ENCODE assay signal across 22 cellular contexts in the genomic region with DNA sequence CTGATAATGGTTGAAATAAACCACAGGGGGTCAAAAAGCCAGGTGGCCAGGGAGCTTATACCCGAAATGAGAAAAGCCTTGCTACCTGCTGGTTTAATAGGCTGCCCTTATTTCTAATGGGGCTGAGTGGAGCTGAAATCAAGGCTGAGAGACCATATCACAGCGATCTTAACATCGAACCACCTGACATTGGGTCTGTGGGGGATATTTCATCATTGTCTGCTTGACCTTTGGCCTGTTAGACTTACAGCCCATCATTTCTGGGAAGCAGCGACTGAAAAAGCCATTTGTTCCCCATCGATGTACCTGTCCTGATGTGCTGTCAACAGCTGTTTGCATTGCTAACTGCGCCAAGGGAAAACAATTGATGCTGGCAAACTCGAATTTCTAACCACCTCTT.
DNase-seq lines count a peak whose midpoint lies in the region; ATAC-seq and TF ChIP-seq lines count a peak whose summit lies in the region.
"Had no signal": no experiment of that assay in that cellular context is flagged by ENCODE, and none has a peak within 500 bp of the region (broad histone marks: within the 10 kb centered on the region; RNA-seq: fewer than 3 reads in every experiment).

No MANE protein-coding gene starts in this region.

- H3K36me3 Mint-ChIP-seq in GM23338 (ENCODE audit: low read depth) = no peaks in the 10 kb centered on the region

- no peak overlapping the region for H3K27ac ChIP-seq in GM23338 (ENCODE audit: low read depth)
- no peak overlapping the region for H3K27ac ChIP-seq in lower lobe of right lung
- H3K27ac ChIP-seq: BLaER1 treated with 17β-estradiol and CSF1 and Interleukin-3, amounts not matched to agents 10 nM and 100 nM; gastroesophageal sphincter; left lung; testis had no signal

- H3K27me3 ChIP-seq in GM23338 (ENCODE audit: insufficient read depth) = no peaks in the 10 kb centered on the region
- H3K27me3 ChIP-seq in endocrine pancreas (ENCODE audit: control insufficient read depth, insufficient read depth, low read length) = no peaks in the 10 kb centered on the region
- no peaks in the 10 kb centered on the region for H3K27me3 ChIP-seq in lower lobe of right lung (ENCODE audit: low read depth)
- H3K27me3 ChIP-seq: BLaER1 treated with 17β-estradiol and CSF1 and Interleukin-3, amounts not matched to agents 10 nM and 100 nM; gastroesophageal sphincter; left lung; testis had no signal

- H3K4me3 ChIP-seq in GM23338 (peak overlapping the region; percentile 14), endocrine pancreas (ENCODE audit: control insufficient read depth, insufficient read depth, low read length) (peak overlapping the region; percentile 48), lower lobe of right lung (no peak overlapping the region)
- H3K4me3 ChIP-seq: BLaER1 treated with 17β-estradiol and CSF1 and Interleukin-3, amounts not matched to agents 10 nM and 100 nM; gastroesophageal sphincter; GM12878; left lung; testis had no signal

- no peak overlapping the region for H3K27ac Mint-ChIP-seq in GM23338
- H3K27ac Mint-ChIP-seq: activated CD8-positive, alpha-beta T cell treated with anti-CD3 and anti-CD28 coated beads for 36 hours had no signal

- peak; percentile 37 for ATAC-seq in GM23338
- no peak for ATAC-seq in lower lobe of right lung
- ATAC-seq: activated CD8-positive, alpha-beta T cell treated with anti-CD3 and anti-CD28 coated beads for 36 hours; gastroesophageal sphincter; GM12878; HepG2; left lung had no signal

- peaks cover 36% of the 10 kb centered on the region for H3K4me1 Mint-ChIP-seq in GM23338

- H3K9me2 ChIP-seq in GM23338 (ENCODE audit: insufficient read depth) = peaks cover 23% of the 10 kb centered on the region

- H3K4me2 ChIP-seq in GM23338 = peak overlapping the region; percentile 73
- H3K4me2 ChIP-seq: BLaER1 treated with 17β-estradiol and CSF1 and Interleukin-3, amounts not matched to agents 10 nM and 100 nM had no signal

- no peaks in the 10 kb centered on the region for H3K36me3 ChIP-seq in GM23338 (ENCODE audit: insufficient read depth)
- H3K36me3 ChIP-seq in endocrine pancreas (ENCODE audit: control insufficient read depth, insufficient read depth, low read length) = no peaks in the 10 kb centered on the region
- H3K36me3 ChIP-seq in lower lobe of right lung = no peaks in the 10 kb centered on the region
- H3K36me3 ChIP-seq: BLaER1 treated with 17β-estradiol and CSF1 and Interleukin-3, amounts not matched to agents 10 nM and 100 nM; gastroesophageal sphincter; left lung had no signal

- no peaks in the 10 kb centered on the region for H3K79me2 ChIP-seq in GM23338 (replicated peaks; ENCODE audit: insufficient read depth)

- no peak overlapping the region for H3K9ac ChIP-seq in endocrine pancreas (ENCODE audit: control insufficient read depth, insufficient read depth, low read length)
- H3K9ac ChIP-seq: BLaER1 treated with 17β-estradiol and CSF1 and Interleukin-3, amounts not matched to agents 10 nM and 100 nM had no signal

- no peaks in the 10 kb centered on the region for H3F3A ChIP-seq in GM23338 (replicated peaks; ENCODE audit: low read depth)

- H3K4me1 ChIP-seq in GM23338 (ENCODE audit: insufficient read depth) (peaks cover 33% of the 10 kb centered on the region), endocrine pancreas (ENCODE audit: control insufficient read depth, insufficient read depth, low read length) (peaks cover 6% of the 10 kb centered on the region), lower lobe of right lung (no peaks in the 10 kb centered on the region)
- H3K4me1 ChIP-seq: BLaER1 treated with 17β-estradiol and CSF1 and Interleukin-3, amounts not matched to agents 10 nM and 100 nM; left lung had no signal

- DNase-seq in DMS153 (lab: John Stamatoyannopoulos, UW) (peak; percentile 78), GM23338 (ENCODE audit: low spot score) (peak; percentile 39), NCI-H1930 (lab: John Stamatoyannopoulos, UW) (peak; percentile 81 to 94), NOMO-1 treated with dmso at 0.1 percent for 144 hours (lab: John Stamatoyannopoulos, UW; ENCODE audit: unreplicated experiment) (no peak), lower lobe of right lung (no peak), DMS 273 (lab: John Stamatoyannopoulos, UW; ENCODE audit: unreplicated experiment) (no peak)
- DNase-seq: activated CD8-positive, alpha-beta T cell treated with anti-CD3 and anti-CD28 coated beads for 36 hours; activated gamma-delta T cell treated with Interleukin-2 at 50 U/mL for 16 hours; activated T-cell treated with anti-CD3 and anti-CD28 coated beads for 4 hours; cerebellar nuclear complex; Kasumi-1; left lung; NCI-H82; OCI-M1; stimulated activated naive CD4-positive, alpha-beta T cell treated with Interleukin-2 at 50 U/mL for 16 hours; T-helper 2 cell had no signal

- no peaks in the 10 kb centered on the region for H4K20me1 ChIP-seq in GM23338 (replicated peaks; ENCODE audit: insufficient read depth)
- H4K20me1 ChIP-seq: BLaER1 treated with 17β-estradiol and CSF1 and Interleukin-3, amounts not matched to agents 10 nM and 100 nM had no signal

- TF ChIP-seq CTCF in GM23338 (conservative IDR thresholded peaks at IDR 0.05; ENCODE audit: low read depth in 2 of 2) (no peak), lower lobe of right lung (IDR thresholded peaks at IDR 0.05) (no peak)

- no peak overlapping the region for H3K4me3 Mint-ChIP-seq in GM23338
- H3K4me3 Mint-ChIP-seq: activated CD8-positive, alpha-beta T cell treated with anti-CD3 and anti-CD28 coated beads for 36 hours had no signal

- intact Hi-C loops in lower lobe of right lung (cut with DNase I) = no loop called here

- no peaks in the 10 kb centered on the region for H3K9me3 Mint-ChIP-seq in GM23338
- H3K9me3 Mint-ChIP-seq: activated CD8-positive, alpha-beta T cell treated with anti-CD3 and anti-CD28 coated beads for 36 hours had no signal

- H2AFZ ChIP-seq in GM23338 = no peak overlapping the region

- H3K27me3 Mint-ChIP-seq in GM23338 (ENCODE audit: insufficient read depth, low read depth, poor library complexity) = no peaks in the 10 kb centered on the region

- H3K9me3 ChIP-seq in endocrine pancreas (ENCODE audit: control insufficient read depth, low read length) (no peaks in the 10 kb centered on the region), lower lobe of right lung (no peaks in the 10 kb centered on the region)
- H3K9me3 ChIP-seq: gastroesophageal sphincter, left lung, testis had no signal

TF ChIP-seq in GM23338, 12 proteins besides CTCF, POLR2A, EP300 and RAD21 (continues in another document):
- TF ChIP-seq, protein P1, sequence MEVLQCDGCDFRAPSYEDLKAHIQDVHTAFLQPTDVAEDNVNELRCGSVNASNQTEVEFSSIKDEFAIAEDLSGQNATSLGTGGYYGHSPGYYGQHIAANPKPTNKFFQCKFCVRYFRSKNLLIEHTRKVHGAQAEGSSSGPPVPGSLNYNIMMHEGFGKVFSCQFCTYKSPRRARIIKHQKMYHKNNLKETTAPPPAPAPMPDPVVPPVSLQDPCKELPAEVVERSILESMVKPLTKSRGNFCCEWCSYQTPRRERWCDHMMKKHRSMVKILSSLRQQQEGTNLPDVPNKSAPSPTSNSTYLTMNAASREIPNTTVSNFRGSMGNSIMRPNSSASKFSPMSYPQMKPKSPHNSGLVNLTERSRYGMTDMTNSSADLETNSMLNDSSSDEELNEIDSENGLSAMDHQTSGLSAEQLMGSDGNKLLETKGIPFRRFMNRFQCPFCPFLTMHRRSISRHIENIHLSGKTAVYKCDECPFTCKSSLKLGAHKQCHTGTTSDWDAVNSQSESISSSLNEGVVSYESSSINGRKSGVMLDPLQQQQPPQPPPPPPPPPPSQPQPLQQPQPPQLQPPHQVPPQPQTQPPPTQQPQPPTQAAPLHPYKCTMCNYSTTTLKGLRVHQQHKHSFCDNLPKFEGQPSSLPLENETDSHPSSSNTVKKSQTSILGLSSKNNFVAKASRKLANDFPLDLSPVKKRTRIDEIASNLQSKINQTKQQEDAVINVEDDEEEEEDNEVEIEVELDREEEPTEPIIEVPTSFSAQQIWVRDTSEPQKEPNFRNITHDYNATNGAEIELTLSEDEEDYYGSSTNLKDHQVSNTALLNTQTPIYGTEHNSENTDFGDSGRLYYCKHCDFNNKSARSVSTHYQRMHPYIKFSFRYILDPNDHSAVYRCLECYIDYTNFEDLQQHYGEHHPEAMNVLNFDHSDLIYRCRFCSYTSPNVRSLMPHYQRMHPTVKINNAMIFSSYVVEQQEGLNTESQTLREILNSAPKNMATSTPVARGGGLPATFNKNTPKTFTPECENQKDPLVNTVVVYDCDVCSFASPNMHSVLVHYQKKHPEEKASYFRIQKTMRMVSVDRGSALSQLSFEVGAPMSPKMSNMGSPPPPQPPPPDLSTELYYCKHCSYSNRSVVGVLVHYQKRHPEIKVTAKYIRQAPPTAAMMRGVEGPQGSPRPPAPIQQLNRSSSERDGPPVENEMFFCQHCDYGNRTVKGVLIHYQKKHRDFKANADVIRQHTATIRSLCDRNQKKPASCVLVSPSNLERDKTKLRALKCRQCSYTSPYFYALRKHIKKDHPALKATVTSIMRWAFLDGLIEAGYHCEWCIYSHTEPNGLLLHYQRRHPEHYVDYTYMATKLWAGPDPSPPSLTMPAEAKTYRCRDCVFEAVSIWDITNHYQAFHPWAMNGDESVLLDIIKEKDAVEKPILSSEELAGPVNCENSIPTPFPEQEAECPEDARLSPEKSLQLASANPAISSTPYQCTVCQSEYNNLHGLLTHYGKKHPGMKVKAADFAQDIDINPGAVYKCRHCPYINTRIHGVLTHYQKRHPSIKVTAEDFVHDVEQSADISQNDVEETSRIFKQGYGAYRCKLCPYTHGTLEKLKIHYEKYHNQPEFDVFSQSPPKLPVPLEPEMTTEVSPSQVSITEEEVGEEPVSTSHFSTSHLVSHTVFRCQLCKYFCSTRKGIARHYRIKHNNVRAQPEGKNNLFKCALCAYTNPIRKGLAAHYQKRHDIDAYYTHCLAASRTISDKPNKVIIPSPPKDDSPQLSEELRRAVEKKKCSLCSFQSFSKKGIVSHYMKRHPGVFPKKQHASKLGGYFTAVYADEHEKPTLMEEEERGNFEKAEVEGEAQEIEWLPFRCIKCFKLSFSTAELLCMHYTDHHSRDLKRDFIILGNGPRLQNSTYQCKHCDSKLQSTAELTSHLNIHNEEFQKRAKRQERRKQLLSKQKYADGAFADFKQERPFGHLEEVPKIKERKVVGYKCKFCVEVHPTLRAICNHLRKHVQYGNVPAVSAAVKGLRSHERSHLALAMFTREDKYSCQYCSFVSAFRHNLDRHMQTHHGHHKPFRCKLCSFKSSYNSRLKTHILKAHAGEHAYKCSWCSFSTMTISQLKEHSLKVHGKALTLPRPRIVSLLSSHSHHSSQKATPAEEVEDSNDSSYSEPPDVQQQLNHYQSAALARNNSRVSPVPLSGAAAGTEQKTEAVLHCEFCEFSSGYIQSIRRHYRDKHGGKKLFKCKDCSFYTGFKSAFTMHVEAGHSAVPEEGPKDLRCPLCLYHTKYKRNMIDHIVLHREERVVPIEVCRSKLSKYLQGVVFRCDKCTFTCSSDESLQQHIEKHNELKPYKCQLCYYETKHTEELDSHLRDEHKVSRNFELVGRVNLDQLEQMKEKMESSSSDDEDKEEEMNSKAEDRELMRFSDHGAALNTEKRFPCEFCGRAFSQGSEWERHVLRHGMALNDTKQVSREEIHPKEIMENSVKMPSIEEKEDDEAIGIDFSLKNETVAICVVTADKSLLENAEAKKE (CRISPR knock-in tag; IDR thresholded peaks at IDR 0.05) = no peak

Comparison
In these comparisons a context has a peak if more than half of its experiments do, and no peak if none do; other contexts are left out.
1. DNase-seq: peak in DMS153 (single experiment), GM23338 (single experiment) and NCI-H1930 (2 of 2); none in NOMO-1 treated with dmso at 0.1 percent for 144 hours (single experiment), lower lobe of right lung (single experiment) and DMS 273 (single experiment).